In the genomic region with DNA sequence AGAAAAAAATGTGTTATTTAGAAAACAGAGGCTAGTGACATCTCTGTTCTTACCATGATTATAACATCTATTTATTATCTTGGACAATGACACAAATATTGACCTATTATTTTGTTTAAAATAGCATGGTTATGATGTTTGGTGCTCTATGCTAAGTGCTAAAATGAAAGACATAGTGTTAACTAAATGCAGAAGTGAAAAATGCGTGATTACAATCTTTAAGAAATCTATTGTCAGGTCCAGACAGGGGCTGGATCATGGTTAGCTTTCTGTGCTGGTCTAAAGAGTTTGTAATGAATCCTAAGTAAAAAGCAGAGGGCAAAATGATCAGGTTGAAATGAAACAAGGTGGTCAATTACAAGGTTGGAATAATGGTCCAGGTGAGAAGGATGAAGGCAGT, we compare ENCODE assay signal across 39 cellular contexts. TPM values are rescaled to one million over a fixed set of nuclear protein-coding genes. Genes with fewer than 3 reads are reported as not detected.
"Had no signal": no experiment of that assay in that cellular context is flagged by ENCODE, and none has a peak within 500 bp of the region (broad histone marks: within the 10 kb centered on the region; RNA-seq: fewer than 3 reads in every experiment).

No MANE protein-coding gene starts in this region.

- ATAC-seq: activated naive CD4-positive, alpha-beta T cell treated with anti-CD3 and anti-CD28 coated beads, Interleukin-2, amount 50 U/mL, for 72 hours; activated naive CD8-positive, alpha-beta T cell treated with anti-CD3 and anti-CD28 coated beads, Interleukin-2, amount 50 U/mL, for 24 hours; activated T-cell treated with anti-CD3 and anti-CD28 coated beads, Interleukin-2, amount 50 U/mL, for 4 hours; activated T-cell treated with anti-CD3 and anti-CD28 coated beads, Interleukin-2, amount 50 U/mL, for 72 hours; activated T-helper 17 cell treated with anti-CD3 and anti-CD28 coated beads, Interleukin-2, amount 50 U/mL, for 72 hours; body of pancreas had no signal

- FAIRE-seq: astrocyte, bronchial epithelial cell had no signal

- H3K27me3 ChIP-seq: ascending aorta, body of pancreas, brain microvascular endothelial cell had no signal

- H3K36me3 ChIP-seq: adrenal gland, ascending aorta, brain microvascular endothelial cell, breast epithelium, cardiac muscle cell had no signal

- H3K27ac ChIP-seq: adrenal gland, ascending aorta, body of pancreas, brain microvascular endothelial cell, breast epithelium, cardiac muscle cell had no signal

- H3K4me1 ChIP-seq: adrenal gland, ascending aorta, body of pancreas, breast epithelium had no signal

- H3K9me3 ChIP-seq: adrenal gland, ascending aorta, body of pancreas, breast epithelium had no signal

- H3K4me3 ChIP-seq: adrenal gland, ascending aorta, body of pancreas, breast epithelium, cardiac muscle cell had no signal

- DNase-seq: activated effector memory CD4-positive, alpha-beta T cell treated with anti-CD3 and anti-CD28 coated beads, Interleukin-2, amount 50 U/mL, for 16 hours; activated effector memory CD4-positive, alpha-beta T cell treated with Interleukin-2 at 50 U/mL for 16 hours; activated gamma-delta T cell; activated gamma-delta T cell treated with Interleukin-2 at 50 U/mL for 16 hours; activated naive CD4-positive, alpha-beta T cell; activated naive CD4-positive, alpha-beta T cell treated with anti-CD3 and anti-CD28 coated beads for 36 hours; activated naive CD4-positive, alpha-beta T cell treated with anti-CD3 and anti-CD28 coated beads, Interleukin-2, amount 10 ng/mL, durations not matched to agents 7 days and 5 days; activated naive CD4-positive, alpha-beta T cell treated with anti-CD3 and anti-CD28 coated beads, Interleukin-2, amount 50 U/mL, for 16 hours; activated naive CD4-positive, alpha-beta T cell treated with Interleukin-2 at 50 U/mL for 16 hours; activated naive CD8-positive, alpha-beta T cell treated with anti-CD3 and anti-CD28 coated beads for 36 hours; activated naive CD8-positive, alpha-beta T cell treated with anti-CD3 and anti-CD28 coated beads, Interleukin-2, amount 10 ng/mL, durations not matched to agents 7 days and 5 days; activated naive CD8-positive, alpha-beta T cell treated with anti-CD3 and anti-CD28 coated beads, Interleukin-2, amount 50 U/mL, for 24 hours; activated T-cell treated with anti-CD3 and anti-CD28 coated beads, Interleukin-2, amount 50 U/mL, for 1 hour; activated T-cell treated with anti-CD3 and anti-CD28 coated beads, Interleukin-2, amount 50 U/mL, for 24 hours; activated T-cell treated with anti-CD3 and anti-CD28 coated beads, Interleukin-2, amount 50 U/mL, for 4 hours; activated T-cell treated with anti-CD3 and anti-CD28 coated beads, Interleukin-2, amount 50 U/mL, for 48 hours; activated T-cell treated with anti-CD3 and anti-CD28 coated beads, Interleukin-2, amount 50 U/mL, for 72 hours; adrenal gland; amniotic stem cell; amygdala; aorta; body of pancreas; brain microvascular endothelial cell; caudate nucleus; central memory CD4-positive, alpha-beta T cell; cerebellar nuclear complex had no signal

RNA-seq across cellular contexts. Expression of gene KRT28, which starts 0.6 kb away (rescaled TPM):
- total RNA-seq: activated naive CD4-positive, alpha-beta T cell treated with anti-CD3 and anti-CD28 coated beads for 36 hours; activated naive CD4-positive, alpha-beta T cell treated with anti-CD3 and anti-CD28 coated beads, Interleukin-2, amount 50 U/mL, for 72 hours; activated naive CD8-positive, alpha-beta T cell treated with anti-CD3 and anti-CD28 coated beads for 36 hours; activated naive CD8-positive, alpha-beta T cell treated with anti-CD3 and anti-CD28 coated beads, Interleukin-2, amount 10 ng/mL, durations not matched to agents 7 days and 5 days; activated T-cell treated with anti-CD3 and anti-CD28 coated beads, Interleukin-2, amount 50 U/mL, for 4 hours; activated T-cell treated with anti-CD3 and anti-CD28 coated beads, Interleukin-2, amount 50 U/mL, for 72 hours; activated T-helper 1 cell treated with anti-CD3 and anti-CD28 coated beads, Interleukin-12 subunit alpha, Interleukin-12 subunit beta, Interleukin-2, Interleukin-4 antibody, amounts not matched to agents 30 ng/mL and 10 ng/mL and 1 ng/mL, durations not matched to agents 14 hours and 24 hours and 36 hours; activated T-helper 17 cell treated with anti-CD3 and anti-CD28 coated beads, Interleukin-2, amount 50 U/mL, for 72 hours; activated T-helper 2 cell treated with anti-CD3 and anti-CD28 coated beads, Interferon-gamma antibody, Interleukin-2, Interleukin-4, amounts not matched to agents 10 μg/mL and 5 μg/mL and 100 μg/mL, durations not matched to agents 14 hours and 24 hours and 36 hours; adrenal gland; aorta; ascending aorta; astrocyte; body of pancreas; breast epithelium; bronchial epithelial cell; cardiac muscle cell; cardiac septum; cerebellum; chondrocyte had no signal
- polyA plus RNA-seq: adipose tissue, adrenal gland, aorta, cardiac muscle cell had no signal

RNA-seq across cellular contexts. Expression of gene KRT27, which starts 18.0 kb away (rescaled TPM):
- total RNA-seq: activated naive CD4-positive, alpha-beta T cell treated with anti-CD3 and anti-CD28 coated beads for 36 hours; activated naive CD4-positive, alpha-beta T cell treated with anti-CD3 and anti-CD28 coated beads, Interleukin-2, amount 50 U/mL, for 72 hours; activated naive CD8-positive, alpha-beta T cell treated with anti-CD3 and anti-CD28 coated beads for 36 hours; activated naive CD8-positive, alpha-beta T cell treated with anti-CD3 and anti-CD28 coated beads, Interleukin-2, amount 10 ng/mL, durations not matched to agents 7 days and 5 days; activated T-cell treated with anti-CD3 and anti-CD28 coated beads, Interleukin-2, amount 50 U/mL, for 4 hours; activated T-cell treated with anti-CD3 and anti-CD28 coated beads, Interleukin-2, amount 50 U/mL, for 72 hours; activated T-helper 1 cell treated with anti-CD3 and anti-CD28 coated beads, Interleukin-12 subunit alpha, Interleukin-12 subunit beta, Interleukin-2, Interleukin-4 antibody, amounts not matched to agents 30 ng/mL and 10 ng/mL and 1 ng/mL, durations not matched to agents 14 hours and 24 hours and 36 hours; activated T-helper 17 cell treated with anti-CD3 and anti-CD28 coated beads, Interleukin-2, amount 50 U/mL, for 72 hours; activated T-helper 2 cell treated with anti-CD3 and anti-CD28 coated beads, Interferon-gamma antibody, Interleukin-2, Interleukin-4, amounts not matched to agents 10 μg/mL and 5 μg/mL and 100 μg/mL, durations not matched to agents 14 hours and 24 hours and 36 hours; adrenal gland; aorta; ascending aorta; astrocyte; body of pancreas; breast epithelium; bronchial epithelial cell; cardiac muscle cell; cardiac septum; chondrocyte had no signal
- polyA plus RNA-seq: aorta, cardiac muscle cell had no signal

RNA-seq across cellular contexts. Expression of gene KRT26, which starts 28.4 kb away (rescaled TPM):
- total RNA-seq: activated naive CD4-positive, alpha-beta T cell treated with anti-CD3 and anti-CD28 coated beads for 36 hours; activated naive CD4-positive, alpha-beta T cell treated with anti-CD3 and anti-CD28 coated beads, Interleukin-2, amount 50 U/mL, for 72 hours; activated naive CD8-positive, alpha-beta T cell treated with anti-CD3 and anti-CD28 coated beads for 36 hours; activated naive CD8-positive, alpha-beta T cell treated with anti-CD3 and anti-CD28 coated beads, Interleukin-2, amount 10 ng/mL, durations not matched to agents 7 days and 5 days; activated T-cell treated with anti-CD3 and anti-CD28 coated beads, Interleukin-2, amount 50 U/mL, for 4 hours; activated T-cell treated with anti-CD3 and anti-CD28 coated beads, Interleukin-2, amount 50 U/mL, for 72 hours; activated T-helper 1 cell treated with anti-CD3 and anti-CD28 coated beads, Interleukin-12 subunit alpha, Interleukin-12 subunit beta, Interleukin-2, Interleukin-4 antibody, amounts not matched to agents 30 ng/mL and 10 ng/mL and 1 ng/mL, durations not matched to agents 14 hours and 24 hours and 36 hours; activated T-helper 17 cell treated with anti-CD3 and anti-CD28 coated beads, Interleukin-2, amount 50 U/mL, for 72 hours; activated T-helper 2 cell treated with anti-CD3 and anti-CD28 coated beads, Interferon-gamma antibody, Interleukin-2, Interleukin-4, amounts not matched to agents 10 μg/mL and 5 μg/mL and 100 μg/mL, durations not matched to agents 14 hours and 24 hours and 36 hours; adrenal gland; aorta; ascending aorta; astrocyte; body of pancreas; breast epithelium; bronchial epithelial cell; cardiac muscle cell; cardiac septum; cerebellum; chondrocyte had no signal
- polyA plus RNA-seq: adipose tissue, adrenal gland, aorta, cardiac muscle cell had no signal

RNA-seq across cellular contexts. Expression of gene KRT25, which starts 45.2 kb away (rescaled TPM):
- total RNA-seq: activated naive CD4-positive, alpha-beta T cell treated with anti-CD3 and anti-CD28 coated beads for 36 hours; activated naive CD4-positive, alpha-beta T cell treated with anti-CD3 and anti-CD28 coated beads, Interleukin-2, amount 50 U/mL, for 72 hours; activated naive CD8-positive, alpha-beta T cell treated with anti-CD3 and anti-CD28 coated beads for 36 hours; activated naive CD8-positive, alpha-beta T cell treated with anti-CD3 and anti-CD28 coated beads, Interleukin-2, amount 10 ng/mL, durations not matched to agents 7 days and 5 days; activated T-cell treated with anti-CD3 and anti-CD28 coated beads, Interleukin-2, amount 50 U/mL, for 4 hours; activated T-cell treated with anti-CD3 and anti-CD28 coated beads, Interleukin-2, amount 50 U/mL, for 72 hours; activated T-helper 1 cell treated with anti-CD3 and anti-CD28 coated beads, Interleukin-12 subunit alpha, Interleukin-12 subunit beta, Interleukin-2, Interleukin-4 antibody, amounts not matched to agents 30 ng/mL and 10 ng/mL and 1 ng/mL, durations not matched to agents 14 hours and 24 hours and 36 hours; activated T-helper 17 cell treated with anti-CD3 and anti-CD28 coated beads, Interleukin-2, amount 50 U/mL, for 72 hours; activated T-helper 2 cell treated with anti-CD3 and anti-CD28 coated beads, Interferon-gamma antibody, Interleukin-2, Interleukin-4, amounts not matched to agents 10 μg/mL and 5 μg/mL and 100 μg/mL, durations not matched to agents 14 hours and 24 hours and 36 hours; adrenal gland; aorta; ascending aorta; astrocyte; body of pancreas; breast epithelium; bronchial epithelial cell; cardiac muscle cell; cardiac septum; cerebellum; chondrocyte had no signal
- polyA plus RNA-seq: adipose tissue, adrenal gland, aorta, cardiac muscle cell had no signal
